12 cellular contexts compared by ENCODE assay signal in the genomic region with DNA sequence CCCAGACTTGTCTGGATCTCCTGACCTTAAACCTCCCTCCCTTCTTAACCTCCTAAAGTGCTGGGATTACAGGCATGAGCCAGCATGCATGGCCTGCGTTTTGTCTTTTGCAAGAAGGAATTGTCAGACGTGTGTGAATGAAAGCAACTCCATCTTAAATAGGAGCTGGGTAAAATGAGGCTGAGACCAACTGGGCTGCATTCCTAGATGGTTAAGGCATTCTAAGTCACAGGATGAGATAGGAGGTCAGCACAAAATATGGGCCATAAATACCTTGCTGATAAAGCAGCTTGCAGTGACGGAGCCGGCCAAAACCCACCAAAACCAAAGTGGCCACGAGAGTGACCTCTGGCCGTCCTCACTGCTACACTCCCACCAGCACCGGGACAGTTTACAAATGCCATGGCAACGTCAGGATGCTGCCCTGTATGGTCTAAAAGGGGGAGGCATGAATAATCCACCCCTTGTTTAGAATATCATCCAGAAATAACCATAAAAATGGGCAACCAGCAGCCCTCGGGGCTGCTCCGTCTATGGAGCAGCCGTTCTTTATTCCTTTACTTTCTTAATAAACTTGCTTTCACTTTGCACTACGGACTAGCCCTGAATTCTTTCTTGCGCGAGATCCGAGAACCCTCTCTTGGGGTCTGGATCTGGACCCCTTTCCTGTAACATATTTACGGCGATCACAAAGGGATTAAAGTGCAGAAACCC. TPM values are rescaled to one million over a fixed set of nuclear protein-coding genes. Genes with fewer than 3 reads are reported as not detected.
DNase-seq lines count a peak whose midpoint lies in the region; ATAC-seq and TF ChIP-seq lines count a peak whose summit lies in the region.
"Had no signal": no experiment of that assay in that cellular context is flagged by ENCODE, and none has a peak within 500 bp of the region (broad histone marks: within the 10 kb centered on the region; RNA-seq: fewer than 3 reads in every experiment).

No MANE protein-coding gene starts in this region.

- TF ChIP-seq EP300 in upper lobe of left lung (IDR thresholded peaks at IDR 0.05), result no peak

- no peaks in the 10 kb centered on the region for H3K36me3 Mint-ChIP-seq in activated T-cell treated with anti-CD3 and anti-CD28 coated beads, Interleukin-2, amount 50 U/mL, for 4 hours (ENCODE audit: insufficient read depth)

- H3K9ac ChIP-seq in mesendoderm (ENCODE audit: low read length), result no peak overlapping the region
- H3K9ac ChIP-seq: BLaER1 treated with 17β-estradiol and CSF1 and Interleukin-3, amounts not matched to agents 10 nM and 100 nM had no signal

- H2BK120ac ChIP-seq in mesendoderm (ENCODE audit: low read depth, low read length), result no peak overlapping the region

- no peak overlapping the region for H3K18ac ChIP-seq in mesendoderm (ENCODE audit: low read length)

- H2AK5ac ChIP-seq in mesendoderm (ENCODE audit: low read length), result no peak overlapping the region

- H3K27me3 ChIP-seq in upper lobe of left lung (no peaks in the 10 kb centered on the region), mesendoderm (ENCODE audit: insufficient read depth, low read length, poor library complexity) (no peaks in the 10 kb centered on the region)
- H3K27me3 ChIP-seq: BLaER1 treated with 17β-estradiol and CSF1 and Interleukin-3, amounts not matched to agents 10 nM and 100 nM had no signal

- no peaks in the 10 kb centered on the region for H3K79me1 ChIP-seq in mesendoderm (ENCODE audit: low read length)

- H3K36me3 ChIP-seq in mesodermal cell (ENCODE audit: control insufficient read depth, insufficient read depth, low read length) (no peaks in the 10 kb centered on the region), upper lobe of left lung (no peaks in the 10 kb centered on the region), mesendoderm (ENCODE audit: control insufficient read depth, insufficient read depth, low read length) (no peaks in the 10 kb centered on the region)
- H3K36me3 ChIP-seq: BLaER1 treated with 17β-estradiol and CSF1 and Interleukin-3, amounts not matched to agents 10 nM and 100 nM had no signal

- H3K56ac ChIP-seq in mesendoderm (ENCODE audit: low read length), result no peak overlapping the region

- H3K4me3 ChIP-seq in astrocyte of the cerebellum (ENCODE audit: low read depth, low read length) (peak overlapping the region; percentile 30), mesodermal cell (ENCODE audit: extremely low read depth, insufficient read depth, low read length, poor library complexity, severe bottlenecking) (no peak overlapping the region), upper lobe of left lung (peak overlapping the region in 3 of 4 donors; percentile 20 to 32 (median 31)), mesendoderm (ENCODE audit: low read length) (no peak overlapping the region)
- H3K4me3 ChIP-seq: BLaER1 treated with 17β-estradiol and CSF1 and Interleukin-3, amounts not matched to agents 10 nM and 100 nM had no signal

- no peak overlapping the region for H4K5ac ChIP-seq in mesendoderm (ENCODE audit: low read length)

- H3K23ac ChIP-seq in mesendoderm (ENCODE audit: low read length), result no peak overlapping the region

- no peaks in the 10 kb centered on the region for H3K4me1 Mint-ChIP-seq in activated T-cell treated with anti-CD3 and anti-CD28 coated beads, Interleukin-2, amount 50 U/mL, for 4 hours (ENCODE audit: low read depth)
- H3K4me1 Mint-ChIP-seq: T-helper 17 cell had no signal

- H3K9me3 ChIP-seq in mesodermal cell (ENCODE audit: control insufficient read depth, low read length) (no peaks in the 10 kb centered on the region), upper lobe of left lung (no peaks in the 10 kb centered on the region)
- H3K9me3 ChIP-seq: BLaER1 treated with 17β-estradiol and CSF1 and Interleukin-3, amounts not matched to agents 10 nM and 100 nM had no signal

- H3K4me1 ChIP-seq in mesodermal cell (ENCODE audit: control insufficient read depth, insufficient read depth, low read length, poor library complexity, severe bottlenecking), result peaks cover 4% of the 10 kb centered on the region
- no peaks in the 10 kb centered on the region for H3K4me1 ChIP-seq in upper lobe of left lung
- no peaks in the 10 kb centered on the region for H3K4me1 ChIP-seq in mesendoderm (ENCODE audit: control insufficient read depth, low read depth, low read length)
- H3K4me1 ChIP-seq: BLaER1 treated with 17β-estradiol and CSF1 and Interleukin-3, amounts not matched to agents 10 nM and 100 nM had no signal

- H2BK5ac ChIP-seq in mesendoderm (ENCODE audit: low read length), result no peak overlapping the region

- no peak overlapping the region for H3K4me2 ChIP-seq in mesendoderm (ENCODE audit: low read length)
- H3K4me2 ChIP-seq: BLaER1 treated with 17β-estradiol and CSF1 and Interleukin-3, amounts not matched to agents 10 nM and 100 nM had no signal

- in situ Hi-C loops in astrocyte of the cerebellum (cut with HindIII; ENCODE audit: low sequenced_read_pairs), result no loop called here

- H2BK15ac ChIP-seq in mesendoderm (replicated peaks; ENCODE audit: low read depth), result no peak overlapping the region

- H3K79me2 ChIP-seq in mesendoderm (ENCODE audit: control insufficient read depth, insufficient read depth, low read length), result no peaks in the 10 kb centered on the region

- H3K4ac ChIP-seq in mesendoderm (ENCODE audit: low read depth, low read length), result no peak overlapping the region

- peak overlapping the region; percentile 55 for H3K4me3 Mint-ChIP-seq in activated T-cell treated with anti-CD3 and anti-CD28 coated beads, Interleukin-2, amount 50 U/mL, for 4 hours
- H3K4me3 Mint-ChIP-seq: T-helper 17 cell had no signal

- H3K27me3 Mint-ChIP-seq in activated T-cell treated with anti-CD3 and anti-CD28 coated beads, Interleukin-2, amount 50 U/mL, for 4 hours (ENCODE audit: low read depth), result peaks cover 28% of the 10 kb centered on the region

- no peak for ATAC-seq in activated T-cell treated with anti-CD3 and anti-CD28 coated beads, Interleukin-2, amount 50 U/mL, for 4 hours
- ATAC-seq in upper lobe of left lung (ENCODE audit: low FRiP score in 2 of 2), result peak in 1 of 2 donors; percentile 44
- ATAC-seq: T-helper 17 cell had no signal

- H3K9me3 Mint-ChIP-seq in activated T-cell treated with anti-CD3 and anti-CD28 coated beads, Interleukin-2, amount 50 U/mL, for 4 hours, result no peaks in the 10 kb centered on the region

- no peak for TF ChIP-seq POLR2A in upper lobe of left lung (IDR thresholded peaks at IDR 0.05)

- H3K27ac ChIP-seq in mesodermal cell (ENCODE audit: low read depth, low read length, severe bottlenecking) (peak overlapping the region; percentile 77), upper lobe of left lung (no peak overlapping the region), mesendoderm (ENCODE audit: low read depth, low read length) (no peak overlapping the region)
- H3K27ac ChIP-seq: BLaER1 treated with 17β-estradiol and CSF1 and Interleukin-3, amounts not matched to agents 10 nM and 100 nM had no signal

- WGBS in mesodermal cell (ENCODE audit: insufficient coverage in 2 of 2), 2 experiments, result 79 to 92% methylated on average over 13 to 17 of the region's 17 CpGs
- 61 to 70% methylated on average over 17 of the region's 17 CpGs for WGBS in upper lobe of left lung, 2 donors
- WGBS in mesendoderm (ENCODE audit: extremely low coverage, insufficient coverage, low lambda C conversion rate), result no CpG with 5 or more reads among the region's 17 CpGs

- no peak overlapping the region for H4K8ac ChIP-seq in mesendoderm (ENCODE audit: low read depth, low read length)

- DNase-seq in activated T-cell treated with anti-CD3 and anti-CD28 coated beads, Interleukin-2, amount 50 U/mL, for 4 hours, result no peak
- DNase-seq in activated T-cell treated with anti-CD3 and anti-CD28 coated beads for 4 hours, result no peak
- peak; percentile 8 for DNase-seq in astrocyte of the cerebellum (ENCODE audit: low read depth)
- no peak for DNase-seq in upper lobe of left lung
- DNase-seq in kidney glomerular epithelial cell (lab: John Stamatoyannopoulos, UW), result no peak
- no peak for DNase-seq in H4 (ENCODE audit: low spot score)
- DNase-seq in mesendoderm, result no peak
- DNase-seq: amniotic stem cell, NCI-H1105, T-helper 17 cell had no signal

- TF ChIP-seq CTCF in astrocyte of the cerebellum (IDR thresholded peaks at IDR 0.05; ENCODE audit: low read depth, low read length, missing control alignments) (no peak), upper lobe of left lung (IDR thresholded peaks at IDR 0.05) (no peak)

RNA-seq across cellular contexts. Expression of gene SDK1, which starts 41.2 kb away (rescaled TPM):
- total RNA-seq in activated T-cell treated with anti-CD3 and anti-CD28 coated beads, Interleukin-2, amount 50 U/mL, for 4 hours, result under 1 TPM; 0.05 to 0.79 (median 0.40) TPM
- polyA plus RNA-seq in mesodermal cell (2013, experiment 1 of 2), result 4.8 TPM
- 5.6 TPM for polyA plus RNA-seq in mesodermal cell (2013, experiment 2 of 2)
- 10 to 100 TPM in 4 of 6 donors, 1 to 10 TPM in 2; 9.3 to 90.1 (median 11.8) TPM for total RNA-seq in upper lobe of left lung
- total RNA-seq in H4 (2014; rRNA removed; shearing (Covaris generic)), result 5.1 and 7.4 TPM in 2 replicates
- 1.6 TPM for polyA plus RNA-seq in mesendoderm (2013, experiment 1 of 2)
- 1.8 TPM for polyA plus RNA-seq in mesendoderm (2013, experiment 2 of 2)

Comparison
In these comparisons a context has a peak if more than half of its experiments do, and no peak if none do; other contexts are left out.
1. H3K4me3 ChIP-seq: peak in astrocyte of the cerebellum (single experiment) and upper lobe of left lung (3 of 4); none in mesodermal cell (single experiment) and mesendoderm (single experiment).